20 cellular contexts compared by ENCODE assay signal in the genomic region with DNA sequence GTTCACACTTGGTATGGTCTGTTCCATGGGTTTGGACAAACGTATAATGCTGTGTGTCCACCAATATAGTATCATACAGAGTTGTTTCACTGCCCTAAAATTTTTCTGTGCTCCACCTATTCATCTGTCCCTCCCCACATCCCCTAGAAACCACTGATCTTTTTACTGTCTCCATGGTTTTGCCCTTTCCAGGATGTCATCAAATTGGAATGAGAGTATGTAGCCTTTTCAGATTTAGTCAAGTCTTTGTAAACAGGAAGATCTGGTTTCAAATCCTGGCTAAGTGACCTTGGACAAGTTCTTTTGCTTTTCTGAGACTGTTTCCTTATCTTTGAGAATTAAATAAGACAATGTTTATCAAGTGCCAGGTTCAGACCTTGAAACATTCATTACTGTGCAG. TPM values are rescaled to one million over a fixed set of nuclear protein-coding genes. Genes with fewer than 3 reads are reported as not detected.
DNase-seq lines count a peak whose midpoint lies in the region; TF ChIP-seq lines count a peak whose summit lies in the region.
"Had no signal": no experiment of that assay in that cellular context is flagged by ENCODE, and none has a peak within 500 bp of the region (broad histone marks: within the 10 kb centered on the region; RNA-seq: fewer than 3 reads in every experiment).

No MANE protein-coding gene starts in this region.

- H3K4me3 ChIP-seq in choroid plexus epithelial cell (ENCODE audit: low read depth, low read length) = no peak overlapping the region
- H3K4me3 ChIP-seq: A549 had no signal

- no peak for TF ChIP-seq CTCF in choroid plexus epithelial cell (conservative IDR thresholded peaks at IDR 0.05; ENCODE audit: low read depth, low read length)

- peak; percentile 52 for DNase-seq in EH (ENCODE audit: low read depth)
- DNase-seq in HT1080 (ENCODE audit: low read depth) = peak; percentile 5
- peak; percentile 58 for DNase-seq in choroid plexus epithelial cell (ENCODE audit: low read depth)
- DNase-seq in kidney tubule cell (ENCODE audit: low spot score) = peak; percentile 8
- DNase-seq in putamen (ENCODE audit: low spot score) = no peak
- no peak for DNase-seq in activated CD8-positive, alpha-beta memory T cell treated with anti-CD3 and anti-CD28 coated beads for 24 hours
- no peak for DNase-seq in iPS-NIHi11 (ENCODE audit: low spot score)
- no peak for DNase-seq in COLO668 (lab: John Stamatoyannopoulos, UW; ENCODE audit: unreplicated experiment)
- DNase-seq: CD4-positive, CD25-positive, alpha-beta regulatory T cell; DMS79; GF-D8; GOT3; Kasumi-1; NCI-H1417 treated with DMSO at 0.1 percent for 48 hours; NCI-H2029 treated with DMSO at 0.1 percent for 48 hours; NCI-H2227 treated with DMSO at 0.1 percent for 48 hours; NCI-H526 treated with DMSO at 0.1 percent for 48 hours; RPMI8226 had no signal

RNA-seq across cellular contexts. Expression of a gene that starts 13.2 kb away (rescaled TPM):
- total RNA-seq in HT1080 (2014; rRNA removed; shearing (Covaris generic)) = 0.03 TPM in 1 of 2 replicates, not detected in the other
- 0.07 and 0.31 TPM in 2 replicates for polyA plus RNA-seq in HT1080 (2015; cell fraction: cytosol; rRNA removed)
- 0.80 and 1.1 TPM in 2 replicates for polyA plus RNA-seq in HT1080 (2015; cell fraction: nucleus; rRNA removed)
- total RNA-seq: CD4-positive, CD25-positive, alpha-beta regulatory T cell; OCI-LY7 had no signal
- polyA plus RNA-seq: CD4-positive, CD25-positive, alpha-beta regulatory T cell had no signal

Comparison
In these comparisons a context has a peak if more than half of its experiments do, and no peak if none do; other contexts are left out.
1. DNase-seq: peak in EH (single experiment), HT1080 (single experiment), choroid plexus epithelial cell (single experiment) and kidney tubule cell (single experiment); none in putamen (single experiment), activated CD8-positive, alpha-beta memory T cell treated with anti-CD3 and anti-CD28 coated beads for 24 hours (single experiment), iPS-NIHi11 (single experiment) and COLO668 (single experiment).